10 cellular contexts compared by ENCODE assay signal in the genomic region with DNA sequence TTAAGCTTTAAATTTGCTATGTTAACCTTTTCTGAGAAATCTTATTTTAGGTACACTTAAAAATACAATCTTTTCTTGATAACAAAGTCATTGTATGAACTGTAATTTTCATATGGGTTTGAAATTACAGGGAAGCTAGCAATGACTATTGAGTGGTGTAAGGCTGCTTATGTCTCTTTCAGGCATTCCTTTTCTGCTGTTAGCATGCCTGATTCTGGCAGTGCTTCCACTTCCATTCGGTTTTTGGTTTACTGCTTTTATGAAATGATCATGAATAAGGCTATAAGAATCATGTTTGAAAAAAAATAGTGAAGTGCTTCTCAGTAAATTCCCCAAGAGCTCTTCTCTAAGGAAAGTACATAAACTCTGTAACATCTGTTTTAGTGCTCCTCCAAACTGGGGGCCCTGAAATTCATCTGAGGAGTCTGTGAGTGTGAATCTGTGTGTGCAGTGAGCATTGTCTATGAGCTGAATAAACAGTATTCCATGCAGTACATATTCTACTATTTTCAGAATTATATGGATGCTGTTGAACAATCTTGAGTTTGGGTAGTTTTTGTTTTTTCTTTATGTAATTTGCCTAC.
DNase-seq lines count a peak whose midpoint lies in the region; ATAC-seq and TF ChIP-seq lines count a peak whose summit lies in the region.
"Had no signal": no experiment of that assay in that cellular context is flagged by ENCODE, and none has a peak within 500 bp of the region (broad histone marks: within the 10 kb centered on the region; RNA-seq: fewer than 3 reads in every experiment).

No MANE protein-coding gene starts in this region.

- no peak for TF ChIP-seq CTCF in fibroblast of mammary gland (conservative IDR thresholded peaks at IDR 0.05; ENCODE audit: control insufficient read depth, insufficient read depth, low read depth, low read length)

- DNase-seq in GM04503 (ENCODE audit: low read depth) = peak; percentile 56
- peak; percentile 40 for DNase-seq in fibroblast of mammary gland (ENCODE audit: low read depth)
- no peak for DNase-seq in stimulated activated CD4-positive, alpha-beta T cell treated with anti-CD3 and anti-CD28 coated beads, Interleukin-12 subunit alpha, Interleukin-12 subunit beta, amount 100 ng/mL, for 4 hours
- no peak for DNase-seq in NCI-H510A (lab: John Stamatoyannopoulos, UW)
- no peak for DNase-seq in NCI-H446 treated with DMSO at 0.1 percent for 48 hours (lab: John Stamatoyannopoulos, UW)
- DNase-seq in T-cell = no peak

- H3K9me3 Mint-ChIP-seq in T-cell = peaks cover 0 to 2% (median 0%) of the 10 kb centered on the region in 3 donors
- H3K9me3 Mint-ChIP-seq: dendritic cell treated with granulocyte-macrophage colony-stimulating factor and Interleukin-4, amounts not matched to agents 40 ng/mL and 50 ng/mL, for 4 days had no signal

- CTCF ChIA-PET in T-cell (lab: Charles Lee) = no interaction called here

- H3K4me3 Mint-ChIP-seq in T-cell = no peak overlapping the region
- H3K4me3 Mint-ChIP-seq: dendritic cell treated with granulocyte-macrophage colony-stimulating factor and Interleukin-4, amounts not matched to agents 40 ng/mL and 50 ng/mL, for 4 days had no signal

- no peak overlapping the region for H3K4me3 ChIP-seq in fibroblast of mammary gland (ENCODE audit: control insufficient read depth, low read depth, low read length)
- H3K4me3 ChIP-seq: tibial nerve had no signal

- POLR2A ChIA-PET in T-cell (lab: Charles Lee) = interaction anchor here in 1 of 2 donors (0.6 kb wide), 1 partner anchor 100 kb away, joined by 3 read pairs; no protein-coding TSS in a partner anchor

- H3K27me3 Mint-ChIP-seq in T-cell = no peaks in the 10 kb centered on the region
- H3K27me3 Mint-ChIP-seq: dendritic cell treated with granulocyte-macrophage colony-stimulating factor and Interleukin-4, amounts not matched to agents 40 ng/mL and 50 ng/mL, for 4 days had no signal

- peaks cover 16 to 18% (median 18%) of the 10 kb centered on the region in 3 donors for H3K4me1 Mint-ChIP-seq in T-cell

- no peak overlapping the region for H3K27ac Mint-ChIP-seq in T-cell
- H3K27ac Mint-ChIP-seq: dendritic cell treated with granulocyte-macrophage colony-stimulating factor and Interleukin-4, amounts not matched to agents 40 ng/mL and 50 ng/mL, for 4 days had no signal

- ATAC-seq in GM21367 (IDR thresholded peaks at IDR 0.05; ENCODE audit: unreplicated experiment) (peak; percentile 4), HG03457 (IDR thresholded peaks at IDR 0.05; ENCODE audit: unreplicated experiment) (peak; percentile 7), T-cell (replicated peaks in 1 of 4) (no peak)

- H3K36me3 Mint-ChIP-seq in T-cell = peaks cover 16% of the 10 kb centered on the region

Comparison
In these comparisons a context has a peak if more than half of its experiments do, and no peak if none do; other contexts are left out.
1. DNase-seq: peak in GM04503 (single experiment) and fibroblast of mammary gland (single experiment); none in stimulated activated CD4-positive, alpha-beta T cell treated with anti-CD3 and anti-CD28 coated beads, Interleukin-12 subunit alpha, Interleukin-12 subunit beta, amount 100 ng/mL, for 4 hours (single experiment), NCI-H510A (single experiment), NCI-H446 treated with DMSO at 0.1 percent for 48 hours (single experiment) and T-cell (0 of 34).
2. ATAC-seq: peak in GM21367 (single experiment) and HG03457 (single experiment); none in T-cell (0 of 4).